Comparison of ENCODE assay signal across 17 cellular contexts in the genomic region with DNA sequence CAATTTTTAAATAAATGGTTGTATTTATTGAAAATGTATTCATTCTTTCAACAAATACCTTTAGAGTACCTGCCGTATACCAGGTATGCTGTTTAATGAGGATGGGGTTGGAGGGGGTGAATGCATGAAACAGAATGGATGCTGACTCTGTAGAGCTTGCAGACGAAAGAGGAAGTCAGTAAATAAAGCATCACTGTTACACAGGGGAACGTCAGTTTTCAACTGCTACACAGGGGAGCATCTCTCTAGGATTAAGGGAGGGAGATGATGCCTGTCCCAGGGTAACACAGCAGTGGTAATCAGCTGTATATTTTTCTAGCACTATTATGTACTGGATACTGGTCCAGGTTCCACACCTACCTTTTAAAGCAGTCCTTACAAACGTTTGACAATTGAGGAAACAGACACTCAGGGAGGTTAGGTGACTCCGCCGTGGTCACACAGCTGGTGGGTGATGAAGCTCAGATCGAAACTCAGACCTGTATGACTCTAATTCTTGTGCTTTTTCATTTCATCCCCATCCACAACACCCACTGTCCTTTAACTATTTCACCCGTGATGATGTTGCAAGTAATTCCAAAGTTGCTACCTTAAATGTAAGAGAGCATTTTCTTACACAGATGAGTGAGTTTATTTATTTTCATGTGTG.
"Had no signal": no experiment of that assay in that cellular context is flagged by ENCODE, and none has a peak within 500 bp of the region (broad histone marks: within the 10 kb centered on the region; RNA-seq: fewer than 3 reads in every experiment).

No MANE protein-coding gene starts in this region.

- H3K4me3 ChIP-seq: coronary artery, esophagus squamous epithelium, gastroesophageal sphincter, pancreas, right lobe of liver, skin epidermis, thoracic aorta, upper lobe of left lung had no signal

- H3K36me3 ChIP-seq: esophagus squamous epithelium, gastroesophageal sphincter, pancreas, right lobe of liver, thoracic aorta, upper lobe of left lung had no signal

- ATAC-seq: gastroesophageal sphincter, T-helper 17 cell had no signal

- H3K9me3 ChIP-seq: esophagus squamous epithelium, gastroesophageal sphincter, pancreas, right lobe of liver, thoracic aorta, upper lobe of left lung had no signal

- H3K4me3 Mint-ChIP-seq: activated B cell treated with CpG ODN at 0.5 μM for 24 hours; activated CD4-positive, alpha-beta T cell treated with anti-CD3 and anti-CD28 coated beads, Interleukin-2, amount 10 ng/mL, durations not matched to agents 7 days and 5 days; activated naive CD4-positive, alpha-beta T cell treated with anti-CD3 and anti-CD28 coated beads for 36 hours; activated T-cell treated with anti-CD3 and anti-CD28 coated beads, Interleukin-2, amount 50 U/mL, for 24 hours; nephron; T-helper 17 cell had no signal

- H3K9me3 Mint-ChIP-seq: activated B cell treated with CpG ODN at 0.5 μM for 24 hours; activated CD4-positive, alpha-beta T cell treated with anti-CD3 and anti-CD28 coated beads, Interleukin-2, amount 10 ng/mL, durations not matched to agents 7 days and 5 days; activated naive CD4-positive, alpha-beta T cell treated with anti-CD3 and anti-CD28 coated beads for 36 hours; activated T-cell treated with anti-CD3 and anti-CD28 coated beads, Interleukin-2, amount 50 U/mL, for 24 hours; nephron had no signal

- H3K4me1 ChIP-seq: esophagus squamous epithelium, gastroesophageal sphincter, pancreas, right lobe of liver, upper lobe of left lung had no signal

- H3K27me3 ChIP-seq: esophagus squamous epithelium, gastroesophageal sphincter, pancreas, right lobe of liver, upper lobe of left lung had no signal

- H3K27ac Mint-ChIP-seq: activated B cell treated with CpG ODN at 0.5 μM for 24 hours; activated CD4-positive, alpha-beta T cell treated with anti-CD3 and anti-CD28 coated beads, Interleukin-2, amount 10 ng/mL, durations not matched to agents 7 days and 5 days; activated naive CD4-positive, alpha-beta T cell treated with anti-CD3 and anti-CD28 coated beads for 36 hours; activated T-cell treated with anti-CD3 and anti-CD28 coated beads, Interleukin-2, amount 50 U/mL, for 24 hours; nephron; T-helper 17 cell had no signal

- DNase-seq: activated B cell treated with CpG ODN at 0.5 μM for 24 hours; activated T-cell treated with anti-CD3 and anti-CD28 coated beads, Interleukin-2, amount 50 U/mL, for 24 hours; cerebellar nuclear complex; esophagus squamous epithelium; right lobe of liver; stimulated activated CD4-positive, alpha-beta T cell treated with anti-CD3 and anti-CD28 coated beads, Interleukin-2, amount 100 ng/mL, for 24 hours; stimulated activated naive CD4-positive, alpha-beta T cell; T-helper 17 cell; upper lobe of left lung had no signal

- H3K27ac ChIP-seq: coronary artery, esophagus squamous epithelium, gastroesophageal sphincter, pancreas, right lobe of liver, skin epidermis, thoracic aorta, upper lobe of left lung had no signal

- H3K4me1 Mint-ChIP-seq: activated CD4-positive, alpha-beta T cell treated with anti-CD3 and anti-CD28 coated beads, Interleukin-2, amount 10 ng/mL, durations not matched to agents 7 days and 5 days; nephron; T-helper 17 cell had no signal

- H3K27me3 Mint-ChIP-seq: activated CD4-positive, alpha-beta T cell treated with anti-CD3 and anti-CD28 coated beads, Interleukin-2, amount 10 ng/mL, durations not matched to agents 7 days and 5 days; activated T-cell treated with anti-CD3 and anti-CD28 coated beads, Interleukin-2, amount 50 U/mL, for 24 hours had no signal
